In the genomic region with DNA sequence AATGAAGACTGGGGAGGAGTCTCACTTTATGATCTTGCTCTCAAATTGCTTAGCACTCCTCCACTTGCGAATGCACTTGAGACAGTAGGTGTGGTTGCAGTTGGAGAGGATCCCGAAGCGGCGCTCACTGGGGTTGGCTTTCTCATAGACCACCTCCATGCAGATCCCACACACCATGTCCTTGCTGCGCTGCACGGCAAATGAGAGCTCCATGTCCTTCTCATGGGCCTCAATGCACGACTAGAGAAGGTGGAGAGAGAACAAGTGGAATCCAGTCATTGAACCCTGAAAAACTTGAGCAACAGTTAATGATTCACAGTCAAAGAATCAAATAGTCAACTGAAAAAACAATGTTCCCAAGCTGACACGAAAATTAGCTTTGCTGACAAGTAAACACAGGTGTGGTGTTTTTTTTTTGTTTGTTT, we compare ENCODE assay signal across 1 cellular context.
TF ChIP-seq lines count a peak whose summit lies in the region.

No MANE protein-coding gene starts in this region.

TF ChIP-seq in liver, 16 proteins besides CTCF, POLR2A, EP300 and RAD21 (continued from another document):
- TF ChIP-seq, protein P1, sequence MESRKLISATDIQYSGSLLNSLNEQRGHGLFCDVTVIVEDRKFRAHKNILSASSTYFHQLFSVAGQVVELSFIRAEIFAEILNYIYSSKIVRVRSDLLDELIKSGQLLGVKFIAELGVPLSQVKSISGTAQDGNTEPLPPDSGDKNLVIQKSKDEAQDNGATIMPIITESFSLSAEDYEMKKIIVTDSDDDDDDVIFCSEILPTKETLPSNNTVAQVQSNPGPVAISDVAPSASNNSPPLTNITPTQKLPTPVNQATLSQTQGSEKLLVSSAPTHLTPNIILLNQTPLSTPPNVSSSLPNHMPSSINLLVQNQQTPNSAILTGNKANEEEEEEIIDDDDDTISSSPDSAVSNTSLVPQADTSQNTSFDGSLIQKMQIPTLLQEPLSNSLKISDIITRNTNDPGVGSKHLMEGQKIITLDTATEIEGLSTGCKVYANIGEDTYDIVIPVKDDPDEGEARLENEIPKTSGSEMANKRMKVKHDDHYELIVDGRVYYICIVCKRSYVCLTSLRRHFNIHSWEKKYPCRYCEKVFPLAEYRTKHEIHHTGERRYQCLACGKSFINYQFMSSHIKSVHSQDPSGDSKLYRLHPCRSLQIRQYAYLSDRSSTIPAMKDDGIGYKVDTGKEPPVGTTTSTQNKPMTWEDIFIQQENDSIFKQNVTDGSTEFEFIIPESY (IDR thresholded peaks at IDR 0.05) = no peak
